Comparison of ENCODE assay signal across 18 cellular contexts in genomic region chr2:241228081-241228859, GRCh38. TPM values are rescaled to one million over a fixed set of nuclear protein-coding genes. Genes with fewer than 3 reads are reported as not detected.
DNase-seq lines count a peak whose midpoint lies in the region; ATAC-seq and TF ChIP-seq lines count a peak whose summit lies in the region.
"Had no signal": no experiment of that assay in that cellular context is flagged by ENCODE, and none has a peak within 500 bp of the region (broad histone marks: within the 10 kb centered on the region; RNA-seq: fewer than 3 reads in every experiment).

No MANE protein-coding gene starts in this region.

- no peak overlapping the region for H3K18ac ChIP-seq in mesendoderm (ENCODE audit: low read length)

- no peak for ATAC-seq in natural killer cell treated with Interleukin-12 subunit alpha and Interleukin-12 subunit beta and Interleukin-15 and Interleukin-18, amount 100 ng/mL, for 72 hours
- ATAC-seq in natural killer cell (no peak), GM19452 (IDR thresholded peaks at IDR 0.05; ENCODE audit: unreplicated experiment) (no peak)
- ATAC-seq: A549, esophagus mucosa had no signal

- no peaks in the 10 kb centered on the region for H3K27me3 Mint-ChIP-seq in natural killer cell treated with Interleukin-12 subunit alpha and Interleukin-12 subunit beta and Interleukin-15 and Interleukin-18, amount 100 ng/mL, for 72 hours
- H3K27me3 Mint-ChIP-seq in natural killer cell (ENCODE audit: low read depth in 2 of 2) (no peaks in the 10 kb centered on the region), endothelial cell (ENCODE audit: unreplicated experiment) (peaks cover 28% of the 10 kb centered on the region)

- H3K27ac ChIP-seq in mesendoderm (ENCODE audit: low read depth, low read length), result no peak overlapping the region
- no peak overlapping the region for H3K27ac ChIP-seq in vagina
- H3K27ac ChIP-seq: A549, right lobe of liver, SJCRH30 had no signal

- no peak overlapping the region for H3K4me3 Mint-ChIP-seq in natural killer cell treated with Interleukin-12 subunit alpha and Interleukin-12 subunit beta and Interleukin-15 and Interleukin-18, amount 100 ng/mL, for 72 hours
- H3K4me3 Mint-ChIP-seq in natural killer cell (no peak overlapping the region), endothelial cell (ENCODE audit: unreplicated experiment) (no peak overlapping the region)

- H3K9ac ChIP-seq in mesendoderm (ENCODE audit: low read length), result no peak overlapping the region
- H3K9ac ChIP-seq: BLaER1 treated with 17β-estradiol and CSF1 and Interleukin-3, amounts not matched to agents 10 nM and 100 nM had no signal

- no peak for TF ChIP-seq POLR2A in vagina (IDR thresholded peaks at IDR 0.05)

- H3K4me1 Mint-ChIP-seq in natural killer cell treated with Interleukin-12 subunit alpha and Interleukin-12 subunit beta and Interleukin-15 and Interleukin-18, amount 100 ng/mL, for 72 hours (ENCODE audit: low read depth in 2 of 2), result peaks cover 7 to 18% of the 10 kb centered on the region in 2 donors
- H3K4me1 Mint-ChIP-seq in natural killer cell (no peaks in the 10 kb centered on the region), endothelial cell (ENCODE audit: unreplicated experiment) (peaks cover 41% of the 10 kb centered on the region)

- intact Hi-C loops in natural killer cell (cut with micrococcal nuclease) (no loop called here), vagina (cut with DNase I) (loop anchor here (10.0 kb wide), 1 partner anchor 77 kb away; no protein-coding TSS in a partner anchor)

- H3K4me3 ChIP-seq in mesendoderm (ENCODE audit: low read length) (no peak overlapping the region), vagina (no peak overlapping the region)
- H3K4me3 ChIP-seq: A549; BLaER1 treated with 17β-estradiol and CSF1 and Interleukin-3, amounts not matched to agents 10 nM and 100 nM; right lobe of liver; SJCRH30 had no signal

- H2BK15ac ChIP-seq in mesendoderm (replicated peaks; ENCODE audit: low read depth), result no peak overlapping the region

- H3K4me1 ChIP-seq in mesendoderm (ENCODE audit: control insufficient read depth, low read depth, low read length), result no peaks in the 10 kb centered on the region
- peaks cover 12% of the 10 kb centered on the region for H3K4me1 ChIP-seq in vagina
- H3K4me1 ChIP-seq: A549 had no signal

- no peaks in the 10 kb centered on the region for H3K9me3 ChIP-seq in vagina
- H3K9me3 ChIP-seq: A549; BLaER1 treated with 17β-estradiol and CSF1 and Interleukin-3, amounts not matched to agents 10 nM and 100 nM; right lobe of liver; SJCRH30 had no signal

- H3K27me3 ChIP-seq in mesendoderm (ENCODE audit: insufficient read depth, low read length, poor library complexity) (no peaks in the 10 kb centered on the region), vagina (no peaks in the 10 kb centered on the region)
- H3K27me3 ChIP-seq: BLaER1 treated with 17β-estradiol and CSF1 and Interleukin-3, amounts not matched to agents 10 nM and 100 nM; right lobe of liver; SJCRH30 had no signal

- H3K23ac ChIP-seq in mesendoderm (ENCODE audit: low read length), result no peak overlapping the region

- peak; percentile 44 for DNase-seq in natural killer cell treated with Interleukin-12 subunit alpha and Interleukin-12 subunit beta and Interleukin-15 and Interleukin-18, amount 100 ng/mL, for 72 hours (ENCODE audit: low spot score)
- DNase-seq in natural killer cell, result no peak
- DNase-seq in endothelial cell (ENCODE audit: low spot score), result no peak
- DNase-seq in mesendoderm, result peak; percentile 63
- DNase-seq in DMS114 treated with DMSO at 0.1 percent for 48 hours (lab: John Stamatoyannopoulos, UW; ENCODE audit: unreplicated experiment), result no peak
- DNase-seq in KG1 (lab: John Stamatoyannopoulos, UW), result no peak
- no peak for DNase-seq in vagina (ENCODE audit: extremely low spot score in 2 of 2)
- DNase-seq: activated CD4-positive, CD25-positive, alpha-beta regulatory T cell treated with anti-CD3 and anti-CD28 coated beads, Interleukin-2, amount 50 U/mL, for 72 hours; NCI-H1436 treated with DMSO at 0.1 percent for 48 hours; NCI-H748 treated with DMSO at 0.1 percent for 48 hours; SJCRH30; stimulated activated naive CD4-positive, alpha-beta T cell; trophoblast cell had no signal

- H2BK5ac ChIP-seq in mesendoderm (ENCODE audit: low read length), result no peak overlapping the region

- no peak overlapping the region for H3K27ac Mint-ChIP-seq in natural killer cell treated with Interleukin-12 subunit alpha and Interleukin-12 subunit beta and Interleukin-15 and Interleukin-18, amount 100 ng/mL, for 72 hours
- H3K27ac Mint-ChIP-seq in natural killer cell, result no peak overlapping the region
- peak overlapping the region; percentile 6 for H3K27ac Mint-ChIP-seq in endothelial cell (ENCODE audit: unreplicated experiment)

- no peaks in the 10 kb centered on the region for H3K79me1 ChIP-seq in mesendoderm (ENCODE audit: low read length)

- no peak overlapping the region for H2BK120ac ChIP-seq in mesendoderm (ENCODE audit: low read depth, low read length)

- no peak overlapping the region for H3K4ac ChIP-seq in mesendoderm (ENCODE audit: low read depth, low read length)

- no peak overlapping the region for H3K56ac ChIP-seq in mesendoderm (ENCODE audit: low read length)

- TF ChIP-seq CTCF in natural killer cell (IDR thresholded peaks at IDR 0.05), result no peak
- TF ChIP-seq CTCF in endothelial cell (IDR thresholded peaks at IDR 0.05; ENCODE audit: unreplicated experiment), result no peak
- TF ChIP-seq CTCF in vagina (IDR thresholded peaks at IDR 0.05), result no peak

- no CpG with 5 or more reads among the region's 26 CpGs for WGBS in mesendoderm (ENCODE audit: extremely low coverage, insufficient coverage, low lambda C conversion rate)

- H4K8ac ChIP-seq in mesendoderm (ENCODE audit: low read depth, low read length), result no peak overlapping the region

- no peaks in the 10 kb centered on the region for H3K79me2 ChIP-seq in mesendoderm (ENCODE audit: control insufficient read depth, insufficient read depth, low read length)

- H3K4me2 ChIP-seq in mesendoderm (ENCODE audit: low read length), result no peak overlapping the region
- H3K4me2 ChIP-seq: A549; BLaER1 treated with 17β-estradiol and CSF1 and Interleukin-3, amounts not matched to agents 10 nM and 100 nM had no signal

- no peak overlapping the region for H4K5ac ChIP-seq in mesendoderm (ENCODE audit: low read length)

- H3K36me3 Mint-ChIP-seq in natural killer cell treated with Interleukin-12 subunit alpha and Interleukin-12 subunit beta and Interleukin-15 and Interleukin-18, amount 100 ng/mL, for 72 hours, result peaks cover 15% of the 10 kb centered on the region
- H3K36me3 Mint-ChIP-seq in natural killer cell (no peaks in the 10 kb centered on the region), endothelial cell (ENCODE audit: low read depth, unreplicated experiment) (peaks cover 47% of the 10 kb centered on the region)

- H2AK5ac ChIP-seq in mesendoderm (ENCODE audit: low read length), result no peak overlapping the region

- H3K36me3 ChIP-seq in mesendoderm (ENCODE audit: control insufficient read depth, insufficient read depth, low read length) (peaks cover 14% of the 10 kb centered on the region), vagina (peaks cover 4 to 65% of the 10 kb centered on the region in 2 donors)

- no peaks in the 10 kb centered on the region for H3K9me3 Mint-ChIP-seq in natural killer cell treated with Interleukin-12 subunit alpha and Interleukin-12 subunit beta and Interleukin-15 and Interleukin-18, amount 100 ng/mL, for 72 hours
- H3K9me3 Mint-ChIP-seq in natural killer cell (no peaks in the 10 kb centered on the region), endothelial cell (ENCODE audit: unreplicated experiment) (no peaks in the 10 kb centered on the region)

RNA-seq across cellular contexts. Expression of gene ANO7, which starts 39.8 kb away (rescaled TPM):
- 1 to 10 TPM; 2.8 to 7.1 TPM for total RNA-seq in natural killer cell treated with Interleukin-12 subunit alpha and Interleukin-12 subunit beta and Interleukin-15 and Interleukin-18, amount 100 ng/mL, for 72 hours
- total RNA-seq in natural killer cell, result 1 to 10 TPM in 2 of 3 donors, under 1 TPM in 1; 0.97 to 1.4 (median 1.1) TPM
- 16.1 TPM for total RNA-seq in endothelial cell (ENCODE audit: unreplicated experiment)
- polyA plus RNA-seq in mesendoderm (2013, experiment 1 of 2), result 2.7 TPM
- polyA plus RNA-seq in mesendoderm (2013, experiment 2 of 2), result 2.5 TPM
- total RNA-seq in vagina, result 0.98 TPM

Comparison
In these comparisons a context has a peak if more than half of its experiments do, and no peak if none do; other contexts are left out.
1. DNase-seq: peak in natural killer cell treated with Interleukin-12 subunit alpha and Interleukin-12 subunit beta and Interleukin-15 and Interleukin-18, amount 100 ng/mL, for 72 hours (single experiment) and mesendoderm (single experiment); none in natural killer cell (single experiment), endothelial cell (single experiment), DMS114 treated with DMSO at 0.1 percent for 48 hours (single experiment), KG1 (single experiment) and vagina (0 of 2).